In the genomic region with DNA sequence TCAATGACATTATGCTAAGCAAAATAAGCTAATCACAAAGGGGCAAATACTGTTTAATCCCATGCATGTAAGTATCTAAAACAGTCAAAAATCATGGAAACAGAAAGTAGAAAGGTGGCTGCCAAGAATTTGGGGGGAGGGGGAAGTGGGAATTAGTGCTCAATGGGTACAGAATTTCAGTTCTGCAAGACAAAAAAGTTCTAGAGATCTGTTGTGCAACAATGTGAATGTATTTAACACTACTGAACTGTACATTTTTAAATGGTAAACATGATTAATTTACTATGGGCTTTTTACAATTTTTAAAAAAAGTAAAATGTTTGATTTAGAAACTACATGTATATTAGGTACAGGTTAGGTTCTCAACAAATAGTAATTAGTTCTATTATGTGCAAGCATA, we compare ENCODE assay signal across 24 cellular contexts.
"Had no signal": no experiment of that assay in that cellular context is flagged by ENCODE, and none has a peak within 500 bp of the region (broad histone marks: within the 10 kb centered on the region; RNA-seq: fewer than 3 reads in every experiment).

No MANE protein-coding gene starts in this region.

- H3K27me3 ChIP-seq: brain microvascular endothelial cell, cardiac muscle cell had no signal

- H3K4me3 Mint-ChIP-seq: activated B cell treated with CpG ODN at 0.5 μM for 24 hours; activated CD4-positive, alpha-beta T cell treated with anti-CD3 and anti-CD28 coated beads, Interleukin-2, amount 10 ng/mL, durations not matched to agents 24 days and 14 days; activated naive CD4-positive, alpha-beta T cell treated with anti-CD3 and anti-CD28 coated beads for 36 hours; activated naive CD8-positive, alpha-beta T cell treated with anti-CD3 and anti-CD28 coated beads for 36 hours; activated T-cell treated with anti-CD3 and anti-CD28 coated beads, Interleukin-2, amount 50 U/mL, for 4 hours; T-helper 1 cell treated with Interleukin-12 subunit alpha and Interleukin-12 subunit beta and Interleukin-4 antibody, amounts not matched to agents 30 μg/mL and 1 μg/mL, for 36 hours had no signal

- DNase-seq: activated B cell treated with CpG ODN at 0.5 μM for 24 hours; activated CD4-positive, alpha-beta T cell treated with anti-CD3 and anti-CD28 coated beads for 1 hour; activated CD4-positive, alpha-beta T cell treated with anti-CD3 and anti-CD28 coated beads, Interleukin-2, amount 10 ng/mL, durations not matched to agents 24 days and 14 days; activated CD4-positive, alpha-beta T cell treated with anti-CD3 and anti-CD28 coated beads, Interleukin-2, amount 50 U/mL, for 48 hours; activated CD8-positive, alpha-beta memory T cell treated with anti-CD3 and anti-CD28 coated beads for 24 hours; activated gamma-delta T cell; activated naive CD4-positive, alpha-beta T cell treated with anti-CD3 and anti-CD28 coated beads for 36 hours; activated naive CD8-positive, alpha-beta T cell treated with anti-CD3 and anti-CD28 coated beads for 36 hours; activated T-cell treated with anti-CD3 and anti-CD28 coated beads, Interleukin-2, amount 50 U/mL, for 4 hours; brain microvascular endothelial cell; KG1; NCI-H1048; NCI-H146; NCI-H187 treated with DMSO at 0.1 percent for 48 hours; NCI-H2081 treated with DMSO at 0.1 percent for 48 hours; NCI-H446; NCI-H524; OCI-M1; RPMI8226; T-helper 9 cell had no signal

- H3K27ac Mint-ChIP-seq: activated B cell treated with CpG ODN at 0.5 μM for 24 hours; activated naive CD4-positive, alpha-beta T cell treated with anti-CD3 and anti-CD28 coated beads for 36 hours; activated naive CD8-positive, alpha-beta T cell treated with anti-CD3 and anti-CD28 coated beads for 36 hours; T-helper 1 cell treated with Interleukin-12 subunit alpha and Interleukin-12 subunit beta and Interleukin-4 antibody, amounts not matched to agents 30 μg/mL and 1 μg/mL, for 36 hours had no signal

- ATAC-seq: activated T-cell treated with anti-CD3 and anti-CD28 coated beads, Interleukin-2, amount 50 U/mL, for 4 hours; Panc1; Right ventricle myocardium inferior had no signal

- H3K36me3 ChIP-seq: brain microvascular endothelial cell, cardiac muscle cell had no signal

- H3K4me3 ChIP-seq: cardiac muscle cell had no signal

- H3K27me3 Mint-ChIP-seq: activated B cell treated with CpG ODN at 0.5 μM for 24 hours; activated CD4-positive, alpha-beta T cell treated with anti-CD3 and anti-CD28 coated beads, Interleukin-2, amount 10 ng/mL, durations not matched to agents 24 days and 14 days; activated naive CD8-positive, alpha-beta T cell treated with anti-CD3 and anti-CD28 coated beads for 36 hours had no signal

- H3K27ac ChIP-seq: brain microvascular endothelial cell, cardiac muscle cell had no signal
